ENCODE assay signal across 8 cellular contexts in the genomic region with DNA sequence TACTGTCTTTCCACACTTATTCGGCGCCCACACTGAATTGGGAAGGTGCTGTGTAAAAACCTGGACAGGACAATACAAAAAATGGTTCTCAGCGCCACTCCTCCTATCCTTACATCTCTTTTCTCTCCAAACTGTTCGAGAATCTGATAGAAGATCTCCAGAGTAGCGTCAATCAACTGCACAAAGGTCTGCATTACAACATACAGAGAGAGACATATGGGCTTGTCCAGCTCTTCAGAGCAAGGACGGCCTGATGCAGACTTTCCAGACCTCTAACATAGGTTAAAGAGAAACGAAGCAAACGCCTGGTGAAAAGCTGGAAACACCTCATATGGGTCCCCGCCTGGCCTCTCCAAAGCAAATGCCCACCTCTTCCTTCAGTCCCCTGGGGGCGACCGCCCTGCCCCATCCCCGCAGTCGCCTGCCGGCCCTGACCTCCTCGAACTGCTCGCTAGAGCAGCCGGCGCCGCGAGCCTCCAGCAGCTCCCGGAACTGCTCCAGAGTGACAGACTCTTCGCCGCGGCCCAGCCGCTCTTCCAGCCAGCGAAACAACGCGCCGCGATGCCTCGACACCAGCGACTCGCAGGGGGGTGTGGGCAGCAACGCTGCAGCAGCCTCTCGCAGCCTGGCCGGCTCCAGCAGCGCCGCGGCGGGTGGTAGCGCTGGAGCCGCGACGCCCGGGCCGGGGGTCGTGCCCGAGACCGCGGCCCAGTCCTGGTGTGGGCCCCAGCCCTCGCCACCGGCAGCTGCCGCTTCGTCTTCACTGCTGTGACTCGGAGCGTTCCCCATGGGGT. TPM values are rescaled to one million over a fixed set of nuclear protein-coding genes. Genes with fewer than 3 reads are reported as not detected.
A peak's percentile ranks its signal among the peaks of the same experiment; 100 is the strongest.
DNase-seq lines count a peak whose midpoint lies in the region; ATAC-seq and TF ChIP-seq lines count a peak whose summit lies in the region.

No MANE protein-coding gene starts in this region.

- peak; percentile 14 for ATAC-seq in GM18498 (IDR thresholded peaks at IDR 0.05; ENCODE audit: unreplicated experiment)
- ATAC-seq in HG02588 (IDR thresholded peaks at IDR 0.05; ENCODE audit: unreplicated experiment): peak; percentile 26

- H3K4me3 ChIP-seq in astrocyte of the cerebellum (ENCODE audit: low read depth, low read length): peak overlapping the region; percentile 86

- no peak for TF ChIP-seq CTCF in astrocyte of the cerebellum (IDR thresholded peaks at IDR 0.05; ENCODE audit: low read depth, low read length, missing control alignments)

- DNase-seq in RKO (ENCODE audit: low spot score) (peak; percentile 55), astrocyte of the cerebellum (ENCODE audit: low read depth) (no peak), iPS-NIHi7 (ENCODE audit: extremely low spot score) (peak; percentile 45), A172 (ENCODE audit: low spot score) (no peak), NCI-H2196 treated with DMSO at 0.1 percent for 48 hours (lab: John Stamatoyannopoulos, UW; ENCODE audit: unreplicated experiment) (no peak)
- DNase-seq in stimulated activated CD4-positive, alpha-beta T cell treated with anti-CD3 and anti-CD28 coated beads, Interleukin-15, amount 100 ng/mL, for 24 hours: peak; percentile 41

- in situ Hi-C loops in astrocyte of the cerebellum (cut with HindIII; ENCODE audit: low sequenced_read_pairs): no loop called here

RNA-seq across cellular contexts. Expression of a gene that starts 0.5 kb away (rescaled TPM):
- 21.1 and 22.4 TPM in 2 replicates for total RNA-seq in A172 (2014; rRNA removed; shearing (Covaris generic))

RNA-seq across cellular contexts. Expression of a gene that starts 0.7 kb away (rescaled TPM):
- 23.4 and 32.7 TPM in 2 replicates for total RNA-seq in A172 (2014; rRNA removed; shearing (Covaris generic))

Comparison
In these comparisons a context has a peak if more than half of its experiments do, and no peak if none do; other contexts are left out.
1. DNase-seq: peak in RKO (single experiment), iPS-NIHi7 (single experiment) and stimulated activated CD4-positive, alpha-beta T cell treated with anti-CD3 and anti-CD28 coated beads, Interleukin-15, amount 100 ng/mL, for 24 hours (single experiment); none in astrocyte of the cerebellum (single experiment), A172 (single experiment) and NCI-H2196 treated with DMSO at 0.1 percent for 48 hours (single experiment).